ENCODE assay signal across 1 cellular context in genomic region chr13:32205426-32206096, GRCh38.
TF ChIP-seq lines count a peak whose summit lies in the region.

No MANE protein-coding gene starts in this region.

TF ChIP-seq in SK-N-SH, 30 proteins besides CTCF, POLR2A, EP300 and RAD21 (continued from another document):
- no peak for TF ChIP-seq REST (IDR thresholded peaks at IDR 0.05; ENCODE audit: low read depth, low read length)
- TF ChIP-seq NRF1 (IDR thresholded peaks at IDR 0.05; ENCODE audit: low read depth, low read length) = no peak
- no peak for TF ChIP-seq USF2 (IDR thresholded peaks at IDR 0.05; ENCODE audit: borderline replicate concordance, low read depth, low read length)
- no peak for TF ChIP-seq TCF12 (IDR thresholded peaks at IDR 0.05)
- no peak for TF ChIP-seq FOSL2 (IDR thresholded peaks at IDR 0.05; ENCODE audit: borderline replicate concordance, low read depth)
- no peak for TF ChIP-seq USF1 (IDR thresholded peaks at IDR 0.05; ENCODE audit: borderline replicate concordance, low read depth)
- TF ChIP-seq ELF1 (IDR thresholded peaks at IDR 0.05) = no peak
- no peak for TF ChIP-seq RFX5 (IDR thresholded peaks at IDR 0.05; ENCODE audit: low read length)
- no peak for TF ChIP-seq CHD2 (IDR thresholded peaks at IDR 0.05; ENCODE audit: low read length, partially characterized antibody)
- TF ChIP-seq PBX3 (IDR thresholded peaks at IDR 0.05) = no peak
